Comparison of ENCODE assay signal across 1 cellular context in the genomic region with DNA sequence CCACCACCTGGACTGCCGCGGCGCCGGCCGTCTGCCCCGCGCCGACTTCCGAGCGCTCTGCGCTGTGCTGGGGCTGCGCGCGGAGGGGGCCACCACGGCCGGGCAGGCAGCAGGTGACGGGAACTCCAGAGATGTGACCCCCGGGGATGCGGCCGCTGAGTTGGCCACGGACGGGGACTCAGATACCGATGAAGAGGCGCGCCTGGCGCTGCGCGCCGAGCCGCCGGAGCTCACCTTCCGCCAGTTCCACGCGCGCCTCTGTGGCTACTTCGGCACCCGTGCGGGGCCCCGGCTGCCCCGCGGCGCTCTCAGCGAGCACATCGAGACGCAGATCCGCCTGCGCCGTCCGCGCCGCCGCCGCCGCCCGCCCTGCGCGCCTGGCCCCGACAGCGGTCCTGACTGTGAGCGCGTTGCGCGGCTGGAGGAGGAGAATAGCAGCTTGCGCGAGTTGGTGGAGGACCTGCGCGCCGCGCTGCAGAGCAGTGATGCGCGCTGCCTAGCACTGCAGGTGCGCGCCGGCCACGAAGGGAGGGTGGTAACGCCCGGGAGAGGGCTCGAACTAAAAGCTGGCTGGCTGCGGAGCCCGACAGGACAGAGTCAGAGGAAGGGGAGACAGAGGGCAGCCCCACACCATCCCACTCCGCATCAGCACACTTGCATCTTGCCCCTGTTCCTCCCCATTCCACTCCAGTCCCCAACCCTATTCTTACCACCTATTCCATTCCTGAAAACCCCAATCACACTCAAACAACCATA.
TF ChIP-seq lines count a peak whose summit lies in the region.

No MANE protein-coding gene starts in this region.

TF ChIP-seq in IMR-90, 13 proteins besides CTCF, POLR2A, EP300 and RAD21:
- TF ChIP-seq USF2 (IDR thresholded peaks at IDR 0.05; ENCODE audit: low read depth, low read length): no peak
- no peak for TF ChIP-seq RCOR1 (IDR thresholded peaks at IDR 0.05; ENCODE audit: insufficient replicate concordance, low read length)
